Comparison of ENCODE assay signal across 35 cellular contexts in genomic region chr9:111005711-111006482, GRCh38. TPM values are rescaled to one million over a fixed set of nuclear protein-coding genes. Genes with fewer than 3 reads are reported as not detected.
DNase-seq lines count a peak whose midpoint lies in the region; ATAC-seq and TF ChIP-seq lines count a peak whose summit lies in the region.
"Had no signal": no experiment of that assay in that cellular context is flagged by ENCODE, and none has a peak within 500 bp of the region (broad histone marks: within the 10 kb centered on the region; RNA-seq: fewer than 3 reads in every experiment).

No MANE protein-coding gene starts in this region.

- H3K4me3 ChIP-seq in AG10803 (ENCODE audit: low read length) (no peak overlapping the region), fibroblast of mammary gland (ENCODE audit: control insufficient read depth, low read depth, low read length) (no peak overlapping the region)
- H3K4me3 ChIP-seq: cardiac muscle cell, coronary artery, gastroesophageal sphincter, neural progenitor cell, right atrium auricular region, SJSA1, spleen, testis had no signal

- no peak for TF ChIP-seq CTCF in AG10803 (conservative IDR thresholded peaks at IDR 0.05; ENCODE audit: low read length)
- TF ChIP-seq CTCF in fibroblast of mammary gland (conservative IDR thresholded peaks at IDR 0.05; ENCODE audit: control insufficient read depth, insufficient read depth, low read depth, low read length), result no peak

- peak; percentile 32 for DNase-seq in AG10803 (ENCODE audit: low read depth)
- DNase-seq in RPMI7951 (ENCODE audit: low read depth), result peak; percentile 49
- DNase-seq in fibroblast of mammary gland (ENCODE audit: low read depth), result peak; percentile 49
- DNase-seq in myocyte (ENCODE audit: low read depth), result peak; percentile 51
- DNase-seq in NCI-H2171 treated with DMSO at 0.1 percent for 48 hours (lab: John Stamatoyannopoulos, UW), result no peak
- no peak for DNase-seq in NCI-H82 (lab: John Stamatoyannopoulos, UW)
- DNase-seq: activated CD4-positive, alpha-beta T cell treated with anti-CD3 and anti-CD28 coated beads, Interleukin-2, amount 10 ng/mL, durations not matched to agents 24 days and 14 days; aorta; CD4-positive, alpha-beta T cell; DND-41; effector memory CD8-positive, alpha-beta T cell; erythroblast; GOT3; hippocampal formation; KG1; NCI-H1417; NCI-H2081 treated with DMSO at 0.1 percent for 48 hours; NCI-H446 treated with DMSO at 0.1 percent for 48 hours; RPMI8226; spleen; stimulated activated CD4-positive, alpha-beta T cell treated with anti-CD3 and anti-CD28 coated beads, Interleukin-2, amount 100 ng/mL, for 24 hours; stimulated activated CD8-positive, alpha-beta memory T cell treated with anti-CD3 and anti-CD28 coated beads, Interleukin-4, amount 100 ng/mL, for 48 hours; T1000; testis had no signal

- ATAC-seq in GM18520 (IDR thresholded peaks at IDR 0.05; ENCODE audit: unreplicated experiment), result no peak
- ATAC-seq in GM19035 (IDR thresholded peaks at IDR 0.05; ENCODE audit: unreplicated experiment), result no peak
- ATAC-seq: activated naive CD4-positive, alpha-beta T cell treated with anti-CD3 and anti-CD28 coated beads, Interleukin-2, amount 50 U/mL, for 72 hours; effector memory CD8-positive, alpha-beta T cell; gastroesophageal sphincter; left lobe of liver had no signal

RNA-seq across cellular contexts. Expression of gene LPAR1, which starts 32.4 kb away (rescaled TPM):
- total RNA-seq in RPMI7951 (2014; rRNA removed; shearing (Covaris generic)), result 69.0 and 74.6 TPM in 2 replicates
- total RNA-seq in myocyte, result 46.0 and 61.3 TPM in 2 replicates
- 24.4 TPM for polyA plus RNA-seq in myocyte (2012)
- total RNA-seq: activated CD4-positive, alpha-beta T cell treated with anti-CD3 and anti-CD28 coated beads, Interleukin-2, amount 10 ng/mL, durations not matched to agents 24 days and 14 days; activated CD8-positive, alpha-beta memory T cell treated with anti-CD3 and anti-CD28 coated beads for 36 hours; activated naive CD4-positive, alpha-beta T cell treated with anti-CD3 and anti-CD28 coated beads, Interleukin-2, amount 50 U/mL, for 72 hours; CD4-positive, alpha-beta T cell had no signal

Comparison
In these comparisons a context has a peak if more than half of its experiments do, and no peak if none do; other contexts are left out.
1. DNase-seq: peak in AG10803 (single experiment), RPMI7951 (single experiment), fibroblast of mammary gland (single experiment) and myocyte (single experiment); none in NCI-H2171 treated with DMSO at 0.1 percent for 48 hours (single experiment) and NCI-H82 (single experiment).